10 cellular contexts compared by ENCODE assay signal in the genomic region with DNA sequence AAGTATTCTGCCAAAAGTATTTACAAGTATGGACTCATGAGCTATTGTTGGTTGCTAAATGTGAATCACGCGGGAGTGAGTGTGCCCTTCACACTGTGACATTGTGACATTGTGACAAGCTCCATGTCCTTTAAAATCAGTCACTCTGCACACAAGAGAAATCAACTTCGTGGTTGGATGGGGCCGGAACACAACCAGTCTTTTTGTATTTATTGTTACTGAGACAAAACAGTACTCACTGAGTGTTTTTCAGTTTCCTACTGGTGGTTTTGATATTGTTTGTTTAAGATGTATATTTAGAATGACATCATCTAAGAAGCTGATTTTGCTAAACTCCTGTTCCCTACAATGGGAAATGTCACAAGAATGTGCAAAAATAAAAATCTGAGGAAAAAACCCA. TPM values are rescaled to one million over a fixed set of nuclear protein-coding genes. Genes with fewer than 3 reads are reported as not detected.
DNase-seq lines count a peak whose midpoint lies in the region; ATAC-seq, FAIRE-seq and TF ChIP-seq lines count a peak whose summit lies in the region.
"Had no signal": no experiment of that assay in that cellular context is flagged by ENCODE, and none has a peak within 500 bp of the region (broad histone marks: within the 10 kb centered on the region; RNA-seq: fewer than 3 reads in every experiment).

No MANE protein-coding gene starts in this region.

- no peak for FAIRE-seq in bronchial epithelial cell (lab: Jason Lieb, UNC)

- H3K79me1 ChIP-seq in H9 (ENCODE audit: insufficient read depth, low read depth, low read length, poor library complexity, severe bottlenecking): no peaks in the 10 kb centered on the region

- H3K27ac Mint-ChIP-seq in H9: no peak overlapping the region

- no peaks in the 10 kb centered on the region for H3K9me3 ChIP-seq in H9 (ENCODE audit: control insufficient read depth, low read depth, low read length)

- no peak overlapping the region for H3K14ac ChIP-seq in H9 (ENCODE audit: insufficient read depth, low read length)

- H4K5ac ChIP-seq in H9 (ENCODE audit: insufficient read length, low read depth, low read length): no peak overlapping the region

- peaks cover 20 to 27% of the 10 kb centered on the region in 2 experiments for H3K4me1 Mint-ChIP-seq in H9

- no peaks in the 10 kb centered on the region for H3K79me2 ChIP-seq in H9 (ENCODE audit: insufficient read depth, low read length)

- H3K27me3 ChIP-seq in bronchial epithelial cell (ENCODE audit: control insufficient read depth, insufficient read depth, low read length) (no peaks in the 10 kb centered on the region), H9 (ENCODE audit: insufficient read depth, low read length) (no peaks in the 10 kb centered on the region)

- no peak overlapping the region for H2BK120ac ChIP-seq in H9 (ENCODE audit: low read depth, low read length, poor library complexity, severe bottlenecking)

- no peak overlapping the region for H3T11ph ChIP-seq in H9 (ENCODE audit: low read length)

- H4K20me1 ChIP-seq in H9 (ENCODE audit: control insufficient read depth, insufficient read depth, insufficient read length): no peaks in the 10 kb centered on the region

- no peak overlapping the region for H3K56ac ChIP-seq in H9 (ENCODE audit: insufficient read length, low read depth, low read length)

- H2BK12ac ChIP-seq in H9 (ENCODE audit: insufficient read length, low read depth, low read length): no peak overlapping the region

- no CpG with 5 or more reads among the region's 4 CpGs for WGBS in H9 (ENCODE audit: extremely low coverage, insufficient read length, low lambda C conversion rate)

- in situ Hi-C loops in G401 (cut with HindIII; ENCODE audit: low sequenced_read_pairs): no loop called here

- H4K91ac ChIP-seq in H9 (ENCODE audit: insufficient read length, low read depth, low read length): no peak overlapping the region

- H3K36me3 ChIP-seq in bronchial epithelial cell (ENCODE audit: control insufficient read depth, insufficient read depth, low read length): peaks cover 6% of the 10 kb centered on the region

- no peaks in the 10 kb centered on the region for H3K27me3 Mint-ChIP-seq in H9 (ENCODE audit: low read depth)

- H3K9ac ChIP-seq in H9 (ENCODE audit: extremely low read depth, insufficient read length, low read length): no peak overlapping the region

- ATAC-seq in GM19351 (IDR thresholded peaks at IDR 0.05; ENCODE audit: unreplicated experiment) (peak; percentile 94), HG03045 (IDR thresholded peaks at IDR 0.05; ENCODE audit: unreplicated experiment) (peak; percentile 62)

- H3K23me2 ChIP-seq in H9 (ENCODE audit: insufficient read length, low read depth, low read length, poor library complexity, severe bottlenecking): no peaks in the 10 kb centered on the region

- no peak for TF ChIP-seq CTCF in bronchial epithelial cell (IDR thresholded peaks at IDR 0.05; ENCODE audit: insufficient read depth, low read length, severe bottlenecking)
- no peak for TF ChIP-seq CTCF in H9 (conservative IDR thresholded peaks at IDR 0.05)

- no peak overlapping the region for H3K4ac ChIP-seq in H9 (ENCODE audit: low read depth, low read length)

- H2AFZ ChIP-seq in H9 (ENCODE audit: low read length): no peak overlapping the region

- H4K8ac ChIP-seq in H9 (replicated peaks; ENCODE audit: insufficient read length, low read depth, low read length): no peak overlapping the region

- H3K4me1 ChIP-seq in H9 (ENCODE audit: insufficient read depth, low read length): peaks cover 2% of the 10 kb centered on the region; the same call in 1 of the 2 replicates

- H2AK5ac ChIP-seq in H9 (ENCODE audit: insufficient read length, low read length): no peak overlapping the region

- peak; percentile 35 for DNase-seq in EH (ENCODE audit: low read depth)
- DNase-seq in bronchial epithelial cell (ENCODE audit: low read depth): peak; percentile 25
- DNase-seq in H9: no peak
- DNase-seq in G401 (ENCODE audit: low spot score): no peak
- no peak for DNase-seq in RPMI8226
- no peak for DNase-seq in cerebellar cortex (ENCODE audit: low spot score)
- DNase-seq: effector CD4-positive, alpha-beta T cell; mammary epithelial cell had no signal

- no peak overlapping the region for H3K4me3 ChIP-seq in bronchial epithelial cell (ENCODE audit: low read depth, low read length)

- H2BK15ac ChIP-seq in H9 (ENCODE audit: low read depth, low read length): no peak overlapping the region

- no peak overlapping the region for H3K27ac ChIP-seq in H9 (ENCODE audit: insufficient read length, low read depth, low read length)

- no peak overlapping the region for H3K4me2 ChIP-seq in H9 (ENCODE audit: insufficient read depth, insufficient read length, low read length)

- no peak overlapping the region for H3K18ac ChIP-seq in H9 (ENCODE audit: insufficient read length, low read depth, low read length)

- no peak overlapping the region for H3K4me3 Mint-ChIP-seq in H9

- H2BK20ac ChIP-seq in H9 (ENCODE audit: low read depth, low read length, poor library complexity, severe bottlenecking): no peak overlapping the region

- H3K23ac ChIP-seq in H9 (ENCODE audit: insufficient read length, low read depth, low read length): no peak overlapping the region

- H2BK5ac ChIP-seq in H9 (ENCODE audit: insufficient read length, low read length): no peak overlapping the region

- no peaks in the 10 kb centered on the region for H3K9me3 Mint-ChIP-seq in H9

- H3K36me3 Mint-ChIP-seq in H9 (ENCODE audit: insufficient read depth in 1 of 3, low read depth in 3 of 3): peaks cover 8 to 24% (median 17%) of the 10 kb centered on the region in 3 experiments; a peak in 6 of 7 replicates

RNA-seq across cellular contexts. Expression of a gene that starts 30.3 kb away (rescaled TPM):
- total RNA-seq in bronchial epithelial cell (0.26 and 0.38 TPM in 2 replicates), H9 (2021) (1.8 and 1.9 TPM in 2 replicates)
- total RNA-seq in G401 (2014; rRNA removed; shearing (Covaris generic)): 21.8 and 26.1 TPM in 2 replicates

Comparison
In these comparisons a context has a peak if more than half of its experiments do, and no peak if none do; other contexts are left out.
1. DNase-seq: peak in EH (single experiment) and bronchial epithelial cell (single experiment); none in H9 (single experiment), G401 (single experiment), RPMI8226 (single experiment) and cerebellar cortex (single experiment).